36 cellular contexts compared by ENCODE assay signal in genomic region chr1:220473440-220473839, GRCh38. TPM values are rescaled to one million over a fixed set of nuclear protein-coding genes. Genes with fewer than 3 reads are reported as not detected.
"Had no signal": no experiment of that assay in that cellular context is flagged by ENCODE, and none has a peak within 500 bp of the region (broad histone marks: within the 10 kb centered on the region; RNA-seq: fewer than 3 reads in every experiment).

No MANE protein-coding gene starts in this region.

- DNase-seq: MG63, MM.1S, MV-4-11, NCI-H1048, NCI-H1092, NCI-H1092 treated with DMSO at 0.1 percent for 48 hours, NCI-H1105, NCI-H1105 treated with DMSO at 0.1 percent for 48 hours, NCI-H1417, NCI-H1417 treated with DMSO at 0.1 percent for 48 hours, NCI-H1436, NCI-H1436 treated with DMSO at 0.1 percent for 48 hours, NCI-H146, NCI-H1694, NCI-H1694 treated with DMSO at 0.1 percent for 48 hours, NCI-H187, NCI-H187 treated with DMSO at 0.1 percent for 48 hours, NCI-H1930, NCI-H2029, NCI-H2029 treated with DMSO at 0.1 percent for 48 hours, NCI-H2081, NCI-H2081 treated with DMSO at 0.1 percent for 48 hours, NCI-H2107, NCI-H2171, NCI-H2171 treated with DMSO at 0.1 percent for 48 hours, NCI-H2227 treated with DMSO at 0.1 percent for 48 hours, NCI-H226, NCI-H345, NCI-H446, NCI-H446 treated with DMSO at 0.1 percent for 48 hours, NCI-H510A, NCI-H510A treated with DMSO at 0.1 percent for 48 hours, NCI-H524, NCI-H524 treated with DMSO at 0.1 percent for 48 hours, NCI-H526 had no signal

- H3K4me3 ChIP-seq: MG63 had no signal

- H3K36me3 ChIP-seq: MG63 had no signal

RNA-seq across cellular contexts. Expression of gene MARK1, which starts 54.5 kb away (rescaled TPM):
- total RNA-seq: LHCN-M2 had no signal
